In the genomic region with DNA sequence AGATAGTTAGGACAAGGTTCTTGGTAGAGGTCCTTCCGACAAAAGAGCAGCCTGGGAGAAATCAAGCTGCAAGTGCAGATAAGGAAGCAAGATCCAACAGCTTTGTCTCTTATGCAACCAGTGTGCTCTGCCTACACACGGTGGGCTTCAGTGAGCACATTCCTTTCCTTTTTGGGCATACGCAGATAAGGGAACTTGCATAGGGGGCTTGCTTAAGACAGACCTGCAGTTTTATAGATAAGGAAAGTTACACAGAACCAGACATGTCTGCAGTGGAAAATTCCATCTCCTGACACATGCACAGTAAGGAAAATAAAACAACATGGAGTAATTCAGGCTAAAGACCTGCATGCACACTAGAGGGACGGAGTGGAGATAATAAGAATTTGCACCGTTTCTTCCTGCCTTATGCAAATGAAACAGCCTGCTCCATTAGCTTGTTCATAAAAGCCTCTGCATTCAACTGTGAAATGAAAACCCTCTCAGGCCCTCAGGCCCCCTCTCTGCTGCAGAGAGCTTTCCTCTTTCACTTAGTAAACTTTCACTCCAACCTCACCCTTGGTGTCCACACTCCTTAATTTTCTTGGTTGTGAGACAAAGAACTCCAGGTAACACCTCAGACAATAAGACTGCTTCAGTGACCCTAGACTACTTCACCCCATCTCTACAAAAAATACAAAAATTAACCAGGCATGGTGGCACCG, we compare ENCODE assay signal across 1 cellular context.
A peak's percentile ranks its signal among the peaks of the same experiment; 100 is the strongest.
TF ChIP-seq lines count a peak whose summit lies in the region.

No MANE protein-coding gene starts in this region.

TF ChIP-seq in K562, 482 proteins besides CTCF, POLR2A, EP300 and RAD21 (continued from another document and continues in another):
- TF ChIP-seq ZNF175 (CRISPR knock-in tag; IDR thresholded peaks at IDR 0.05; ENCODE audit: low read depth) (peak; percentile 85), KDM4B (IDR thresholded peaks at IDR 0.05; ENCODE audit: borderline replicate concordance in 2 of 2, low read depth in 1 of 2) (no peak), GATAD2B (IDR thresholded peaks at IDR 0.05; ENCODE audit: borderline replicate concordance) (peak; percentile 97), ZNF695 (CRISPR knock-in tag; IDR thresholded peaks at IDR 0.05) (peak; percentile 28; the same call in 1 of the 2 replicates), PHF20 (IDR thresholded peaks at IDR 0.05; ENCODE audit: partially characterized antibody) (peak; percentile 72), NUFIP1 (IDR thresholded peaks at IDR 0.05; ENCODE audit: partially characterized antibody) (peak; percentile 89), ZNF644 (tag; IDR thresholded peaks at IDR 0.05; ENCODE audit: low read depth) (peak; percentile 99), TARDBP (IDR thresholded peaks at IDR 0.05) (peak; percentile 75; the same call in 1 of the 2 replicates), POLR3G (IDR thresholded peaks at IDR 0.05; ENCODE audit: extremely low read depth, insufficient read length, insufficient replicate concordance) (no peak), BACH1 (tag; IDR thresholded peaks at IDR 0.05) (peak; percentile 88), CC2D1A (IDR thresholded peaks at IDR 0.05) (peak; percentile 99), GATAD2A (IDR thresholded peaks at IDR 0.05) (peak; percentile 98), POLR2AphosphoS5 (IDR thresholded peaks at IDR 0.05; ENCODE audit: control insufficient read depth, insufficient read depth, low read depth, low read length) (peak; percentile 100), MBD2 (IDR thresholded peaks at IDR 0.05; ENCODE audit: borderline replicate concordance, low read depth) (peak; percentile 95), POLR2G (IDR thresholded peaks at IDR 0.05; ENCODE audit: low read depth, low read length) (no peak), HNRNPK (IDR thresholded peaks at IDR 0.05; ENCODE audit: low read depth, low read length, poor library complexity, severe bottlenecking) (no peak), TAF15 (IDR thresholded peaks at IDR 0.05; ENCODE audit: low read depth, low read length) (no peak), CBX1 (IDR thresholded peaks at IDR 0.05; ENCODE audit: low read depth) (peak; percentile 71; the same call in 1 of the 2 replicates), BCL6 (CRISPR knock-in tag; IDR thresholded peaks at IDR 0.05) (peak; percentile 92), SRSF7 (optimal IDR thresholded peaks at IDR 0.05; ENCODE audit: low read depth, low read length) (no peak), CBX8 (IDR thresholded peaks at IDR 0.05; ENCODE audit: borderline replicate concordance, extremely low read depth, low read depth, low read length, poor library complexity, severe bottlenecking) (no peak), HDAC6 (IDR thresholded peaks at IDR 0.05; ENCODE audit: low read depth, low read length) (no peak), XRCC3 (IDR thresholded peaks at IDR 0.05) (0 out of 2 replicates have a peak, but pooled peaks have one; percentile 11), NFIX (CRISPR knock-in tag; IDR thresholded peaks at IDR 0.05; ENCODE audit: low read depth) (no peak)
- TF ChIP-seq, protein P1, sequence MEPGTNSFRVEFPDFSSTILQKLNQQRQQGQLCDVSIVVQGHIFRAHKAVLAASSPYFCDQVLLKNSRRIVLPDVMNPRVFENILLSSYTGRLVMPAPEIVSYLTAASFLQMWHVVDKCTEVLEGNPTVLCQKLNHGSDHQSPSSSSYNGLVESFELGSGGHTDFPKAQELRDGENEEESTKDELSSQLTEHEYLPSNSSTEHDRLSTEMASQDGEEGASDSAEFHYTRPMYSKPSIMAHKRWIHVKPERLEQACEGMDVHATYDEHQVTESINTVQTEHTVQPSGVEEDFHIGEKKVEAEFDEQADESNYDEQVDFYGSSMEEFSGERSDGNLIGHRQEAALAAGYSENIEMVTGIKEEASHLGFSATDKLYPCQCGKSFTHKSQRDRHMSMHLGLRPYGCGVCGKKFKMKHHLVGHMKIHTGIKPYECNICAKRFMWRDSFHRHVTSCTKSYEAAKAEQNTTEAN (CRISPR knock-in tag; IDR thresholded peaks at IDR 0.05): no peak
- TF ChIP-seq, protein P2, sequence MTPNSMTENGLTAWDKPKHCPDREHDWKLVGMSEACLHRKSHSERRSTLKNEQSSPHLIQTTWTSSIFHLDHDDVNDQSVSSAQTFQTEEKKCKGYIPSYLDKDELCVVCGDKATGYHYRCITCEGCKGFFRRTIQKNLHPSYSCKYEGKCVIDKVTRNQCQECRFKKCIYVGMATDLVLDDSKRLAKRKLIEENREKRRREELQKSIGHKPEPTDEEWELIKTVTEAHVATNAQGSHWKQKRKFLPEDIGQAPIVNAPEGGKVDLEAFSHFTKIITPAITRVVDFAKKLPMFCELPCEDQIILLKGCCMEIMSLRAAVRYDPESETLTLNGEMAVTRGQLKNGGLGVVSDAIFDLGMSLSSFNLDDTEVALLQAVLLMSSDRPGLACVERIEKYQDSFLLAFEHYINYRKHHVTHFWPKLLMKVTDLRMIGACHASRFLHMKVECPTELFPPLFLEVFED (CRISPR knock-in tag; conservative IDR thresholded peaks at IDR 0.05): no peak; the same call in 1 of the 2 replicates
- TF ChIP-seq, protein P3, sequence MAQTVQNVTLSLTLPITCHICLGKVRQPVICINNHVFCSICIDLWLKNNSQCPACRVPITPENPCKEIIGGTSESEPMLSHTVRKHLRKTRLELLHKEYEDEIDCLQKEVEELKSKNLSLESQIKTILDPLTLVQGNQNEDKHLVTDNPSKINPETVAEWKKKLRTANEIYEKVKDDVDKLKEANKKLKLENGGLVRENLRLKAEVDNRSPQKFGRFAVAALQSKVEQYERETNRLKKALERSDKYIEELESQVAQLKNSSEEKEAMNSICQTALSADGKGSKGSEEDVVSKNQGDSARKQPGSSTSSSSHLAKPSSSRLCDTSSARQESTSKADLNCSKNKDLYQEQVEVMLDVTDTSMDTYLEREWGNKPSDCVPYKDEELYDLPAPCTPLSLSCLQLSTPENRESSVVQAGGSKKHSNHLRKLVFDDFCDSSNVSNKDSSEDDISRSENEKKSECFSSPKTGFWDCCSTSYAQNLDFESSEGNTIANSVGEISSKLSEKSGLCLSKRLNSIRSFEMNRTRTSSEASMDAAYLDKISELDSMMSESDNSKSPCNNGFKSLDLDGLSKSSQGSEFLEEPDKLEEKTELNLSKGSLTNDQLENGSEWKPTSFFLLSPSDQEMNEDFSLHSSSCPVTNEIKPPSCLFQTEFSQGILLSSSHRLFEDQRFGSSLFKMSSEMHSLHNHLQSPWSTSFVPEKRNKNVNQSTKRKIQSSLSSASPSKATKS (CRISPR knock-in tag; IDR thresholded peaks at IDR 0.05): peak; percentile 85
- TF ChIP-seq, protein P4, sequence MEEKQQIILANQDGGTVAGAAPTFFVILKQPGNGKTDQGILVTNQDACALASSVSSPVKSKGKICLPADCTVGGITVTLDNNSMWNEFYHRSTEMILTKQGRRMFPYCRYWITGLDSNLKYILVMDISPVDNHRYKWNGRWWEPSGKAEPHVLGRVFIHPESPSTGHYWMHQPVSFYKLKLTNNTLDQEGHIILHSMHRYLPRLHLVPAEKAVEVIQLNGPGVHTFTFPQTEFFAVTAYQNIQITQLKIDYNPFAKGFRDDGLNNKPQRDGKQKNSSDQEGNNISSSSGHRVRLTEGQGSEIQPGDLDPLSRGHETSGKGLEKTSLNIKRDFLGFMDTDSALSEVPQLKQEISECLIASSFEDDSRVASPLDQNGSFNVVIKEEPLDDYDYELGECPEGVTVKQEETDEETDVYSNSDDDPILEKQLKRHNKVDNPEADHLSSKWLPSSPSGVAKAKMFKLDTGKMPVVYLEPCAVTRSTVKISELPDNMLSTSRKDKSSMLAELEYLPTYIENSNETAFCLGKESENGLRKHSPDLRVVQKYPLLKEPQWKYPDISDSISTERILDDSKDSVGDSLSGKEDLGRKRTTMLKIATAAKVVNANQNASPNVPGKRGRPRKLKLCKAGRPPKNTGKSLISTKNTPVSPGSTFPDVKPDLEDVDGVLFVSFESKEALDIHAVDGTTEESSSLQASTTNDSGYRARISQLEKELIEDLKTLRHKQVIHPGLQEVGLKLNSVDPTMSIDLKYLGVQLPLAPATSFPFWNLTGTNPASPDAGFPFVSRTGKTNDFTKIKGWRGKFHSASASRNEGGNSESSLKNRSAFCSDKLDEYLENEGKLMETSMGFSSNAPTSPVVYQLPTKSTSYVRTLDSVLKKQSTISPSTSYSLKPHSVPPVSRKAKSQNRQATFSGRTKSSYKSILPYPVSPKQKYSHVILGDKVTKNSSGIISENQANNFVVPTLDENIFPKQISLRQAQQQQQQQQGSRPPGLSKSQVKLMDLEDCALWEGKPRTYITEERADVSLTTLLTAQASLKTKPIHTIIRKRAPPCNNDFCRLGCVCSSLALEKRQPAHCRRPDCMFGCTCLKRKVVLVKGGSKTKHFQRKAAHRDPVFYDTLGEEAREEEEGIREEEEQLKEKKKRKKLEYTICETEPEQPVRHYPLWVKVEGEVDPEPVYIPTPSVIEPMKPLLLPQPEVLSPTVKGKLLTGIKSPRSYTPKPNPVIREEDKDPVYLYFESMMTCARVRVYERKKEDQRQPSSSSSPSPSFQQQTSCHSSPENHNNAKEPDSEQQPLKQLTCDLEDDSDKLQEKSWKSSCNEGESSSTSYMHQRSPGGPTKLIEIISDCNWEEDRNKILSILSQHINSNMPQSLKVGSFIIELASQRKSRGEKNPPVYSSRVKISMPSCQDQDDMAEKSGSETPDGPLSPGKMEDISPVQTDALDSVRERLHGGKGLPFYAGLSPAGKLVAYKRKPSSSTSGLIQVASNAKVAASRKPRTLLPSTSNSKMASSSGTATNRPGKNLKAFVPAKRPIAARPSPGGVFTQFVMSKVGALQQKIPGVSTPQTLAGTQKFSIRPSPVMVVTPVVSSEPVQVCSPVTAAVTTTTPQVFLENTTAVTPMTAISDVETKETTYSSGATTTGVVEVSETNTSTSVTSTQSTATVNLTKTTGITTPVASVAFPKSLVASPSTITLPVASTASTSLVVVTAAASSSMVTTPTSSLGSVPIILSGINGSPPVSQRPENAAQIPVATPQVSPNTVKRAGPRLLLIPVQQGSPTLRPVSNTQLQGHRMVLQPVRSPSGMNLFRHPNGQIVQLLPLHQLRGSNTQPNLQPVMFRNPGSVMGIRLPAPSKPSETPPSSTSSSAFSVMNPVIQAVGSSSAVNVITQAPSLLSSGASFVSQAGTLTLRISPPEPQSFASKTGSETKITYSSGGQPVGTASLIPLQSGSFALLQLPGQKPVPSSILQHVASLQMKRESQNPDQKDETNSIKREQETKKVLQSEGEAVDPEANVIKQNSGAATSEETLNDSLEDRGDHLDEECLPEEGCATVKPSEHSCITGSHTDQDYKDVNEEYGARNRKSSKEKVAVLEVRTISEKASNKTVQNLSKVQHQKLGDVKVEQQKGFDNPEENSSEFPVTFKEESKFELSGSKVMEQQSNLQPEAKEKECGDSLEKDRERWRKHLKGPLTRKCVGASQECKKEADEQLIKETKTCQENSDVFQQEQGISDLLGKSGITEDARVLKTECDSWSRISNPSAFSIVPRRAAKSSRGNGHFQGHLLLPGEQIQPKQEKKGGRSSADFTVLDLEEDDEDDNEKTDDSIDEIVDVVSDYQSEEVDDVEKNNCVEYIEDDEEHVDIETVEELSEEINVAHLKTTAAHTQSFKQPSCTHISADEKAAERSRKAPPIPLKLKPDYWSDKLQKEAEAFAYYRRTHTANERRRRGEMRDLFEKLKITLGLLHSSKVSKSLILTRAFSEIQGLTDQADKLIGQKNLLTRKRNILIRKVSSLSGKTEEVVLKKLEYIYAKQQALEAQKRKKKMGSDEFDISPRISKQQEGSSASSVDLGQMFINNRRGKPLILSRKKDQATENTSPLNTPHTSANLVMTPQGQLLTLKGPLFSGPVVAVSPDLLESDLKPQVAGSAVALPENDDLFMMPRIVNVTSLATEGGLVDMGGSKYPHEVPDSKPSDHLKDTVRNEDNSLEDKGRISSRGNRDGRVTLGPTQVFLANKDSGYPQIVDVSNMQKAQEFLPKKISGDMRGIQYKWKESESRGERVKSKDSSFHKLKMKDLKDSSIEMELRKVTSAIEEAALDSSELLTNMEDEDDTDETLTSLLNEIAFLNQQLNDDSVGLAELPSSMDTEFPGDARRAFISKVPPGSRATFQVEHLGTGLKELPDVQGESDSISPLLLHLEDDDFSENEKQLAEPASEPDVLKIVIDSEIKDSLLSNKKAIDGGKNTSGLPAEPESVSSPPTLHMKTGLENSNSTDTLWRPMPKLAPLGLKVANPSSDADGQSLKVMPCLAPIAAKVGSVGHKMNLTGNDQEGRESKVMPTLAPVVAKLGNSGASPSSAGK (IDR thresholded peaks at IDR 0.05): peak; percentile 75
- TF ChIP-seq, protein P5, sequence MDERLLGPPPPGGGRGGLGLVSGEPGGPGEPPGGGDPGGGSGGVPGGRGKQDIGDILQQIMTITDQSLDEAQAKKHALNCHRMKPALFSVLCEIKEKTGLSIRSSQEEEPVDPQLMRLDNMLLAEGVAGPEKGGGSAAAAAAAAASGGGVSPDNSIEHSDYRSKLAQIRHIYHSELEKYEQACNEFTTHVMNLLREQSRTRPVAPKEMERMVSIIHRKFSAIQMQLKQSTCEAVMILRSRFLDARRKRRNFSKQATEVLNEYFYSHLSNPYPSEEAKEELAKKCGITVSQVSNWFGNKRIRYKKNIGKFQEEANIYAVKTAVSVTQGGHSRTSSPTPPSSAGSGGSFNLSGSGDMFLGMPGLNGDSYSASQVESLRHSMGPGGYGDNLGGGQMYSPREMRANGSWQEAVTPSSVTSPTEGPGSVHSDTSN (CRISPR knock-in tag; IDR thresholded peaks at IDR 0.05; ENCODE audit: low read depth): no peak
- TF ChIP-seq, protein P5 (tag; conservative IDR thresholded peaks at IDR 0.05; ENCODE audit: low read depth): peak; percentile 78
- TF ChIP-seq, protein P6, sequence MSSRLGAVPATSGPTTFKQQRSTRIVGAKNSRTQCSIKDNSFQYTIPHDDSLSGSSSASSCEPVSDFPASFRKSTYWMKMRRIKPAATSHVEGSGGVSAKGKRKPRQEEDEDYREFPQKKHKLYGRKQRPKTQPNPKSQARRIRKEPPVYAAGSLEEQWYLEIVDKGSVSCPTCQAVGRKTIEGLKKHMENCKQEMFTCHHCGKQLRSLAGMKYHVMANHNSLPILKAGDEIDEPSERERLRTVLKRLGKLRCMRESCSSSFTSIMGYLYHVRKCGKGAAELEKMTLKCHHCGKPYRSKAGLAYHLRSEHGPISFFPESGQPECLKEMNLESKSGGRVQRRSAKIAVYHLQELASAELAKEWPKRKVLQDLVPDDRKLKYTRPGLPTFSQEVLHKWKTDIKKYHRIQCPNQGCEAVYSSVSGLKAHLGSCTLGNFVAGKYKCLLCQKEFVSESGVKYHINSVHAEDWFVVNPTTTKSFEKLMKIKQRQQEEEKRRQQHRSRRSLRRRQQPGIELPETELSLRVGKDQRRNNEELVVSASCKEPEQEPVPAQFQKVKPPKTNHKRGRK (tag; IDR thresholded peaks at IDR 0.05): no peak
